7 cellular contexts compared by ENCODE assay signal in the genomic region with DNA sequence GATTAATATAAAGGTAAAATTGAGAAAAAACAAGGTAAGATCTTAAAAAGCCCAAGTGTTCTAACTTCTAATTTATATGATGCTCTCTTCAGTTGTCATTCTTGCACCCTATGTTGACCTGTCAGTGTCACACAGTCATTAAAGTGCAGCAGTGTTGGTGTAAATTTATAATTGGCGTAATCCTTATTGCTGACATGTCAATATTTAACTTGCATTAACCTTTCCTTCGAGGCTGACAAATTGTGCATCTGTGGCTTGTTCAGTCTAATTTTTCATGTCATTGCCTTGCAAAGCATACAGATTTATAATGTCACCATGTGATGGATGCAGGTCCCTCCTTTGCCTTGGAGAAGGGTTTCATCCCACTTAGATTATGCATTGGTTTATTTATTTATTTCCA.
"Had no signal": no experiment of that assay in that cellular context is flagged by ENCODE, and none has a peak within 500 bp of the region (broad histone marks: within the 10 kb centered on the region; RNA-seq: fewer than 3 reads in every experiment).

No MANE protein-coding gene starts in this region.

- H2AFZ ChIP-seq: GM23338 had no signal

- H3K4me2 ChIP-seq: GM23338 had no signal

- FAIRE-seq: H1, H54, HTR-8/SVneo had no signal

- DNase-seq: H9, HCEC 1CT, KBM-7 had no signal

- H3K4me3 ChIP-seq: GM23338 had no signal

- ATAC-seq: GM23338 had no signal
